Comparison of ENCODE assay signal across 9 cellular contexts in the genomic region with DNA sequence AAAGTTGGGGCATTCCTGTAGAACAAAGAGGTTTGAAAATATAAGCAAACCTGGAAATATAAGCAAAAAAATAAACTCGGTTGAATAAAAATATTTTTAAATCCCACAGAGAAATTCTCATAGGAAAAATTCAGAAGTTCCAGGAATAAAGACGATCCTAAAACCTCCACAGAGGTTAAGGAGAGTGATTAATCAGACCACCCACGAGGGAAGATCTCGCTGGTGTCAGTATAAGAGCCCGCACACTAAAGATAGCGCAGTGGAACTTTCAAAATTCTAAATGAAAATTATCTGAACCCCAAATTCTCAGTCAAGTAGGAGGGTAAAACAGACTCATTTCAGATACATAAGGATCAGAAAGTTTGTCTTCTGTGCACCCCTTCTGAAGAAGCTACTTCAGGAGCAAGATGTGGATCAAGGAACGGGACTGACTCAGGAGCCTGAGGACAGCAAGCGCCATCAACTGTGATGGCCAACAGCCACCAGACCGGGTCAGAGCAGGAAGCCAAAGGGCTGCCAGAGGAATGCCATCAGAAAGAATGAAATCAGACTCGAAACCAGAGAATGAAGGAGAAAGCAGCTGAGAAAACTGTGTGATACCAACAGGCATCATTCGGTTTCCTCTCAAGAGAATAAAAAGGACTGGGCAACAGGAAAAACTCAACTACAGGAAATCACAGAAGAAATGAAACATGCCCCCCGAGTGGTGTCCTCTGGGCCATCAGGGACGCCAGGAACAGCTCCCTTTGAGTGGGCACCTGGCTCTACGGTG.
DNase-seq lines count a peak whose midpoint lies in the region; ATAC-seq and TF ChIP-seq lines count a peak whose summit lies in the region.
"Had no signal": no experiment of that assay in that cellular context is flagged by ENCODE, and none has a peak within 500 bp of the region (broad histone marks: within the 10 kb centered on the region; RNA-seq: fewer than 3 reads in every experiment).

No MANE protein-coding gene starts in this region.

- H3K4me3 ChIP-seq in right cardiac atrium (ENCODE audit: low read length): no peak overlapping the region
- no peak overlapping the region for H3K4me3 ChIP-seq in heart left ventricle
- H3K4me3 ChIP-seq in muscle layer of duodenum (ENCODE audit: low read depth in 1 of 2, low read length in 2 of 2): no peak overlapping the region
- H3K4me3 ChIP-seq in mammary epithelial cell (replicated peaks in 1 of 3; ENCODE audit: insufficient read depth in 1 of 3, low read depth in 2 of 3, low read length in 3 of 3): no peak overlapping the region

- peaks cover 82% of the 10 kb centered on the region for H3K4me1 Mint-ChIP-seq in activated CD8-positive, alpha-beta T cell treated with anti-CD3 and anti-CD28 coated beads, Interleukin-2, amount 10 ng/mL, durations not matched to agents 7 days and 5 days (ENCODE audit: low read depth)

- peak overlapping the region; percentile 27 for H3K4me3 Mint-ChIP-seq in activated CD8-positive, alpha-beta T cell treated with anti-CD3 and anti-CD28 coated beads, Interleukin-2, amount 10 ng/mL, durations not matched to agents 7 days and 5 days

- no peak for TF ChIP-seq POLR2A in heart left ventricle (IDR thresholded peaks at IDR 0.05)

- H3K4me1 ChIP-seq in right cardiac atrium (ENCODE audit: control insufficient read depth, insufficient read depth, low read length) (peaks cover 16% of the 10 kb centered on the region), heart left ventricle (peaks cover 6 to 80% (median 31%) of the 10 kb centered on the region in 12 donors), muscle layer of duodenum (ENCODE audit: control insufficient read depth in 1 of 2, insufficient read depth in 2 of 2, low read length in 2 of 2) (peaks cover 43 to 52% of the 10 kb centered on the region in 2 donors), mammary epithelial cell (ENCODE audit: insufficient read depth, low read length) (peaks cover 33% of the 10 kb centered on the region)

- ATAC-seq in right cardiac atrium (no peak), heart left ventricle (no peak), GM19463 (IDR thresholded peaks at IDR 0.05; ENCODE audit: unreplicated experiment) (no peak)
- ATAC-seq in activated CD8-positive, alpha-beta T cell treated with anti-CD3 and anti-CD28 coated beads, Interleukin-2, amount 10 ng/mL, durations not matched to agents 7 days and 5 days: no peak

- no peaks in the 10 kb centered on the region for H3K27me3 Mint-ChIP-seq in activated CD8-positive, alpha-beta T cell treated with anti-CD3 and anti-CD28 coated beads, Interleukin-2, amount 10 ng/mL, durations not matched to agents 7 days and 5 days (ENCODE audit: low read depth)

- POLR2A ChIA-PET in activated CD8-positive, alpha-beta T cell treated with anti-CD3 and anti-CD28 coated beads, Interleukin-2, amount 10 ng/mL, durations not matched to agents 7 days and 5 days (lab: Charles Lee): interaction anchor here (1.0 kb wide), 1 partner anchor 18 kb away, joined by 3 read pairs; no protein-coding TSS in a partner anchor

- TF ChIP-seq CTCF in heart left ventricle (IDR thresholded peaks at IDR 0.05): no peak
- no peak for TF ChIP-seq CTCF in GM20000 (IDR thresholded peaks at IDR 0.05; ENCODE audit: extremely low read depth, missing control alignments)
- no peak for TF ChIP-seq CTCF in mammary epithelial cell (conservative IDR thresholded peaks at IDR 0.05 in 1 of 2, IDR thresholded peaks at IDR 0.05 in 1 of 2; ENCODE audit: extremely low read depth in 1 of 2, insufficient read depth in 1 of 2, low read depth in 1 of 2, low read length in 2 of 2)

- H3K9ac ChIP-seq in mammary epithelial cell (ENCODE audit: insufficient read depth, low read length): no peak overlapping the region

- H3K27me3 ChIP-seq in right cardiac atrium (ENCODE audit: control insufficient read depth, insufficient read depth): no peaks in the 10 kb centered on the region
- H3K27me3 ChIP-seq in heart left ventricle: no peaks in the 10 kb centered on the region
- no peaks in the 10 kb centered on the region for H3K27me3 ChIP-seq in muscle layer of duodenum (ENCODE audit: low read depth, low read length)
- no peaks in the 10 kb centered on the region for H3K27me3 ChIP-seq in mammary epithelial cell (ENCODE audit: insufficient read depth, low read length)

- peak overlapping the region; percentile 74 for H3K27ac Mint-ChIP-seq in activated CD8-positive, alpha-beta T cell treated with anti-CD3 and anti-CD28 coated beads, Interleukin-2, amount 10 ng/mL, durations not matched to agents 7 days and 5 days

- H2AFZ ChIP-seq in mammary epithelial cell (ENCODE audit: low read depth, low read length): no peak overlapping the region

- dilution Hi-C loops in mammary epithelial cell (cut with HindIII; ENCODE audit: low sequenced_read_pairs): no loop called here

- no peak overlapping the region for H3K4me2 ChIP-seq in mammary epithelial cell (ENCODE audit: insufficient read depth, low read depth, low read length)

- H3K79me2 ChIP-seq in mammary epithelial cell (ENCODE audit: insufficient read depth, low read length): peaks cover 94% of the 10 kb centered on the region

- H3K36me3 ChIP-seq in heart left ventricle (no peaks in the 10 kb centered on the region), muscle layer of duodenum (ENCODE audit: control insufficient read depth in 1 of 2, insufficient read depth in 2 of 2, low read length in 2 of 2) (no peaks in the 10 kb centered on the region), mammary epithelial cell (ENCODE audit: insufficient read depth, low read length) (no peaks in the 10 kb centered on the region)

- intact Hi-C loops in right cardiac atrium (cut with DNase I) (loop anchor here in 1 of 4 donors (10.0 kb wide), 1 partner anchor 70 kb away; a partner anchor contains a TSS), heart left ventricle (cut with DNase I) (loop anchor here in 6 of 10 donors (2.0 to 10.0 kb wide), 5 partner anchors 24 to 82 kb away; a partner anchor contains a TSS), mammary epithelial cell (cut with micrococcal nuclease) (no loop called here)

- CTCF ChIA-PET in activated CD8-positive, alpha-beta T cell treated with anti-CD3 and anti-CD28 coated beads, Interleukin-2, amount 10 ng/mL, durations not matched to agents 7 days and 5 days (lab: Charles Lee): interaction anchor here (0.9 to 3.9 kb wide), 7 partner anchors 7 to 294 kb away, joined by 3 to 23 read pairs (median 3); no protein-coding TSS in a partner anchor
- CTCF ChIA-PET in mammary epithelial cell (lab: Charles Lee; ENCODE audit: low non-redundant PET): no interaction called here

- no TSS peak for BruUV-seq in mammary epithelial cell (replicated peaks; lab: Mats Ljungman, UMichigan)

- H3K36me3 Mint-ChIP-seq in activated CD8-positive, alpha-beta T cell treated with anti-CD3 and anti-CD28 coated beads, Interleukin-2, amount 10 ng/mL, durations not matched to agents 7 days and 5 days (ENCODE audit: low read depth): peaks cover 17% of the 10 kb centered on the region

- H3K9me3 ChIP-seq in right cardiac atrium (ENCODE audit: control insufficient read depth, low read length) (no peaks in the 10 kb centered on the region), heart left ventricle (no peaks in the 10 kb centered on the region), muscle layer of duodenum (ENCODE audit: control insufficient read depth in 1 of 2, low read length in 2 of 2) (no peaks in the 10 kb centered on the region), mammary epithelial cell (replicated peaks; ENCODE audit: insufficient read depth, low read length) (no peaks in the 10 kb centered on the region)

- H3K27ac ChIP-seq in right cardiac atrium (ENCODE audit: low read length): peak overlapping the region; percentile 42
- peak overlapping the region in 3 of 12 donors; percentile 31 to 75 (median 63) for H3K27ac ChIP-seq in heart left ventricle
- H3K27ac ChIP-seq in muscle layer of duodenum (ENCODE audit: low read length): peak overlapping the region; percentile 19
- H3K27ac ChIP-seq in mammary epithelial cell (ENCODE audit: insufficient read depth, low read depth, low read length): no peak overlapping the region
- H3K27ac ChIP-seq: C4-2B had no signal

- in situ Hi-C loops in mammary epithelial cell (cut with MboI; ENCODE audit: low sequenced_read_pairs in 2 of 2): no loop called here

- 65% methylated on average over 14 of the region's 14 CpGs for WGBS in right cardiac atrium
- 68 to 70% (median 69%) methylated on average over 14 of the region's 14 CpGs for WGBS in heart left ventricle, 4 donors
- 93% methylated on average over 14 of the region's 14 CpGs for WGBS in mammary epithelial cell (ENCODE audit: low coverage, missing lambda C conversion rate)

- DNase-seq in right cardiac atrium: no peak
- DNase-seq in heart left ventricle: no peak
- no peak for DNase-seq in activated CD8-positive, alpha-beta T cell treated with anti-CD3 and anti-CD28 coated beads, Interleukin-2, amount 10 ng/mL, durations not matched to agents 7 days and 5 days
- no peak for DNase-seq in NCI-H2081 (lab: John Stamatoyannopoulos, UW)
- no peak for DNase-seq in GM20000 (ENCODE audit: low spot score)
- no peak for DNase-seq in mammary epithelial cell

- no peaks in the 10 kb centered on the region for H3K9me3 Mint-ChIP-seq in activated CD8-positive, alpha-beta T cell treated with anti-CD3 and anti-CD28 coated beads, Interleukin-2, amount 10 ng/mL, durations not matched to agents 7 days and 5 days (ENCODE audit: insufficient read depth)

- no peaks in the 10 kb centered on the region for H4K20me1 ChIP-seq in mammary epithelial cell (ENCODE audit: insufficient read depth, low read length)
